ENCODE assay signal across 24 cellular contexts in the genomic region with DNA sequence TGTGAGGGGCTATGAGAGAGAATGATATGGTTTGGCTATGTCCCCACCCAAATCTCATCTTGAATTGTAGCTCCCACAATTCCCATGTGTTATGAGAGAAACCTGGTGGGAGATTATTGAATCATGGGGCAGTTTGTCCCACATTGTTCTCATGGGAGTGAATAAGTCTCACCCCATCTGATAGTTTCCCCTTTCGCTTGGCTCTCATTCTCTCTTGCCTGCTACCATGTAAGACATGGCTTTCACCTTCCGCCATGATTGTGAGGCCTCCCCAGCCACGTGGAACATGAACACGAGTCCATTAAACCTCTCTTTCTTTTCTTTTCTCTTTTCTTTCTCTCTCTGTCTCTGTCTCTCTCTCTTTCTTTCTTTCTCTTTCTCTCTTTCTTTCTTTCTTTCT.
DNase-seq lines count a peak whose midpoint lies in the region; ATAC-seq, FAIRE-seq and TF ChIP-seq lines count a peak whose summit lies in the region.
"Had no signal": no experiment of that assay in that cellular context is flagged by ENCODE, and none has a peak within 500 bp of the region (broad histone marks: within the 10 kb centered on the region; RNA-seq: fewer than 3 reads in every experiment).

No MANE protein-coding gene starts in this region.

- no peak overlapping the region for H3K14ac ChIP-seq in H9 (ENCODE audit: insufficient read depth, low read length)

- no peak overlapping the region for H2BK120ac ChIP-seq in H9 (ENCODE audit: low read depth, low read length, poor library complexity, severe bottlenecking)

- H4K5ac ChIP-seq in H9 (ENCODE audit: insufficient read length, low read depth, low read length): no peak overlapping the region

- CTCF ChIA-PET in K562 (lab: Yijun Ruan, JAX; ENCODE audit: low intra/inter-chr PET ratio): no interaction called here
- CTCF ChIA-PET in CD8-positive, alpha-beta T cell (lab: Charles Lee): no interaction called here

- H3K56ac ChIP-seq in H9 (ENCODE audit: insufficient read length, low read depth, low read length): no peak overlapping the region

- H2AK5ac ChIP-seq in H9 (ENCODE audit: insufficient read length, low read length): no peak overlapping the region

- POLR2A ChIA-PET in K562 (lab: Yijun Ruan, JAX): no interaction called here
- POLR2A ChIA-PET in CD8-positive, alpha-beta T cell (lab: Charles Lee): no interaction called here

- no peak overlapping the region for H4K8ac ChIP-seq in H9 (replicated peaks; ENCODE audit: insufficient read length, low read depth, low read length)

- DNase-seq in H9 (no peak), K562 (ENCODE audit: extremely low read depth in 1 of 4, low spot score in 3 of 4) (no peak), endodermal cell (peak; percentile 47), NCI-H2196 treated with DMSO at 0.1 percent for 48 hours (lab: John Stamatoyannopoulos, UW; ENCODE audit: unreplicated experiment) (no peak), inferior parietal cortex (ENCODE audit: extremely low spot score) (no peak)
- no peak for DNase-seq in CD8-positive, alpha-beta T cell
- DNase-seq: 8988T; AML-193; CD4-positive, alpha-beta T cell; CD8-positive, alpha-beta memory T cell; COR-L47; DMS 273 treated with DMSO at 0.1 percent for 48 hours; DMS153; DMS53; DMS79; DND-41; EL; GDM1 had no signal

- H3K27me3 ChIP-seq in H9 (ENCODE audit: insufficient read depth, low read length) (no peaks in the 10 kb centered on the region), K562 (ENCODE audit: control insufficient read depth in 2 of 2, insufficient read depth in 2 of 2, low read length in 2 of 2) (no peaks in the 10 kb centered on the region), endodermal cell (ENCODE audit: control insufficient read depth, insufficient read depth, low read length, poor library complexity, severe bottlenecking) (no peaks in the 10 kb centered on the region)
- H3K27me3 ChIP-seq in CD8-positive, alpha-beta T cell (ENCODE audit: insufficient read depth, low read length): no peaks in the 10 kb centered on the region
- H3K27me3 ChIP-seq: BLaER1 treated with 17β-estradiol and CSF1 and Interleukin-3, amounts not matched to agents 10 nM and 100 nM had no signal

- H2BK15ac ChIP-seq in H9 (ENCODE audit: low read depth, low read length): no peak overlapping the region

- no peaks in the 10 kb centered on the region for H3K23me2 ChIP-seq in H9 (ENCODE audit: insufficient read length, low read depth, low read length, poor library complexity, severe bottlenecking)

- intact Hi-C loops in K562 (cut with micrococcal nuclease): no loop called here
- intact Hi-C loops in CD8-positive, alpha-beta T cell (cut with DNase I, micrococcal nuclease): no loop called here

- H3K79me1 ChIP-seq in H9 (ENCODE audit: insufficient read depth, low read depth, low read length, poor library complexity, severe bottlenecking): no peaks in the 10 kb centered on the region

- WGBS in H9 (ENCODE audit: extremely low coverage, insufficient read length, low lambda C conversion rate): no CpG with 5 or more reads among the region's 4 CpGs
- 65% methylated on average over 4 of the region's 4 CpGs for WGBS in K562 (ENCODE audit: insufficient coverage, low coverage, missing lambda C conversion rate)
- 95 to 100% methylated on average over 1 to 4 of the region's 4 CpGs for WGBS in endodermal cell (ENCODE audit: insufficient coverage in 1 of 2, insufficient read length in 1 of 2), 2 experiments

- H2BK5ac ChIP-seq in H9 (ENCODE audit: insufficient read length, low read length): no peak overlapping the region

- H3K9me1 ChIP-seq in K562 (ENCODE audit: control insufficient read depth, insufficient read depth, low read length): no peaks in the 10 kb centered on the region

- H3K23ac ChIP-seq in H9 (ENCODE audit: insufficient read length, low read depth, low read length): no peak overlapping the region

- no peak overlapping the region for H2BK20ac ChIP-seq in H9 (ENCODE audit: low read depth, low read length, poor library complexity, severe bottlenecking)

- TF ChIP-seq CTCF in H9 (conservative IDR thresholded peaks at IDR 0.05) (no peak), K562 (IDR thresholded peaks at IDR 0.05 in 2 of 3, conservative IDR thresholded peaks at IDR 0.05 in 1 of 3; ENCODE audit: insufficient read depth in 2 of 3, low read depth in 1 of 3, low read length in 3 of 3) (no peak), endodermal cell (conservative IDR thresholded peaks at IDR 0.05) (no peak)
- no peak for TF ChIP-seq CTCF in CD8-positive, alpha-beta T cell (IDR thresholded peaks at IDR 0.05)

- no peak overlapping the region for H3K18ac ChIP-seq in H9 (ENCODE audit: insufficient read length, low read depth, low read length)

- H3K4me2 ChIP-seq in H9 (ENCODE audit: insufficient read depth, insufficient read length, low read length) (no peak overlapping the region), K562 (ENCODE audit: insufficient read depth, low read length) (no peak overlapping the region)
- H3K4me2 ChIP-seq: BLaER1 treated with 17β-estradiol and CSF1 and Interleukin-3, amounts not matched to agents 10 nM and 100 nM had no signal

- H3K4me3 Mint-ChIP-seq in H9 (no peak overlapping the region), endodermal cell (no peak overlapping the region)
- H3K4me3 Mint-ChIP-seq in CD8-positive, alpha-beta T cell: no peak overlapping the region
- H3K4me3 Mint-ChIP-seq: B cell; CD4-positive, alpha-beta T cell; CD8-positive, alpha-beta memory T cell had no signal

- H3K4me1 Mint-ChIP-seq in H9 (peaks cover 9 to 12% of the 10 kb centered on the region in 2 experiments), endodermal cell (peaks cover 3% of the 10 kb centered on the region)
- no peaks in the 10 kb centered on the region for H3K4me1 Mint-ChIP-seq in CD8-positive, alpha-beta T cell (ENCODE audit: low read depth)
- H3K4me1 Mint-ChIP-seq: B cell; CD8-positive, alpha-beta memory T cell had no signal

- H3K9ac ChIP-seq in H9 (ENCODE audit: extremely low read depth, insufficient read length, low read length): no peak overlapping the region
- H3K9ac ChIP-seq in K562 (ENCODE audit: insufficient read depth in 1 of 2, low read depth in 2 of 2, low read length in 2 of 2): no peak overlapping the region
- no peak overlapping the region for H3K9ac ChIP-seq in endodermal cell (ENCODE audit: extremely low read depth, low read length, poor library complexity, severe bottlenecking)
- H3K9ac ChIP-seq: BLaER1 treated with 17β-estradiol and CSF1 and Interleukin-3, amounts not matched to agents 10 nM and 100 nM had no signal

- no peaks in the 10 kb centered on the region for H3K27me3 Mint-ChIP-seq in H9 (ENCODE audit: low read depth)
- H3K27me3 Mint-ChIP-seq in endodermal cell (ENCODE audit: insufficient read depth): no peaks in the 10 kb centered on the region
- no peaks in the 10 kb centered on the region for H3K27me3 Mint-ChIP-seq in CD8-positive, alpha-beta T cell (ENCODE audit: low read depth)
- H3K27me3 Mint-ChIP-seq: B cell; CD4-positive, alpha-beta T cell; CD8-positive, alpha-beta memory T cell had no signal

- H3K36me3 ChIP-seq in K562 (ENCODE audit: control insufficient read depth, insufficient read depth, low read length) (no peaks in the 10 kb centered on the region), endodermal cell (ENCODE audit: control insufficient read depth, insufficient read depth, low read length) (no peaks in the 10 kb centered on the region)
- H3K36me3 ChIP-seq in CD8-positive, alpha-beta T cell (ENCODE audit: insufficient read depth, low read length): no peaks in the 10 kb centered on the region
- H3K36me3 ChIP-seq: BLaER1 treated with 17β-estradiol and CSF1 and Interleukin-3, amounts not matched to agents 10 nM and 100 nM had no signal

- peaks cover 0 to 5% (median 3%) of the 10 kb centered on the region in 3 experiments; a peak in 3 of 7 replicates for H3K36me3 Mint-ChIP-seq in H9 (ENCODE audit: insufficient read depth in 1 of 3, low read depth in 3 of 3)
- H3K36me3 Mint-ChIP-seq in endodermal cell (ENCODE audit: low read depth): peaks cover 2% of the 10 kb centered on the region
- H3K36me3 Mint-ChIP-seq in CD8-positive, alpha-beta T cell: no peaks in the 10 kb centered on the region
- H3K36me3 Mint-ChIP-seq: CD8-positive, alpha-beta memory T cell had no signal

- H3K4me1 ChIP-seq in H9 (ENCODE audit: insufficient read depth, low read length) (no peaks in the 10 kb centered on the region), K562 (replicated peaks in 1 of 2; ENCODE audit: control insufficient read depth in 2 of 2, insufficient read depth in 2 of 2, low read length in 2 of 2) (no peaks in the 10 kb centered on the region), endodermal cell (ENCODE audit: control insufficient read depth, insufficient read depth, low read length) (no peaks in the 10 kb centered on the region)
- no peaks in the 10 kb centered on the region for H3K4me1 ChIP-seq in CD8-positive, alpha-beta T cell (ENCODE audit: insufficient read depth, low read length)
- H3K4me1 ChIP-seq: BLaER1 treated with 17β-estradiol and CSF1 and Interleukin-3, amounts not matched to agents 10 nM and 100 nM had no signal

- no peaks in the 10 kb centered on the region for H3K79me2 ChIP-seq in H9 (ENCODE audit: insufficient read depth, low read length)
- H3K79me2 ChIP-seq in K562 (ENCODE audit: control insufficient read depth, insufficient read depth, low read length): no peaks in the 10 kb centered on the region; the same call in 2 of the 3 replicates

- H3K27ac Mint-ChIP-seq in H9 (peak overlapping the region in 2 of 3 experiments; percentile 13 to 66; a peak in 3 of 7 replicates), endodermal cell (no peak overlapping the region)
- no peak overlapping the region for H3K27ac Mint-ChIP-seq in CD8-positive, alpha-beta T cell
- H3K27ac Mint-ChIP-seq: B cell; CD4-positive, alpha-beta T cell had no signal

- H4K20me1 ChIP-seq in H9 (ENCODE audit: control insufficient read depth, insufficient read depth, insufficient read length): no peaks in the 10 kb centered on the region
- H4K20me1 ChIP-seq in K562 (replicated peaks; ENCODE audit: control insufficient read depth, insufficient read depth, low read length): no peaks in the 10 kb centered on the region
- H4K20me1 ChIP-seq: BLaER1 treated with 17β-estradiol and CSF1 and Interleukin-3, amounts not matched to agents 10 nM and 100 nM had no signal

- no peaks in the 10 kb centered on the region for H3K9me3 ChIP-seq in H9 (ENCODE audit: control insufficient read depth, low read depth, low read length)
- no peaks in the 10 kb centered on the region for H3K9me3 ChIP-seq in K562 (replicated peaks; ENCODE audit: control insufficient read depth, insufficient read depth, low read depth, low read length)
- H3K9me3 ChIP-seq in endodermal cell (ENCODE audit: control insufficient read depth, low read length): no peaks in the 10 kb centered on the region
- H3K9me3 ChIP-seq in CD8-positive, alpha-beta T cell (ENCODE audit: low read length): no peaks in the 10 kb centered on the region
- H3K9me3 ChIP-seq: BLaER1 treated with 17β-estradiol and CSF1 and Interleukin-3, amounts not matched to agents 10 nM and 100 nM had no signal

- no peak for FAIRE-seq in K562 (lab: Jason Lieb, UNC)
- FAIRE-seq: GM12878, GM12892, GM18507 had no signal

- no peak overlapping the region for H3K27ac ChIP-seq in H9 (ENCODE audit: insufficient read length, low read depth, low read length)
- H3K27ac ChIP-seq in K562 (ENCODE audit: extremely low read depth, low read depth, low read length): no peak overlapping the region
- H3K27ac ChIP-seq in endodermal cell (ENCODE audit: low read depth, low read length): no peak overlapping the region
- H3K27ac ChIP-seq in CD8-positive, alpha-beta T cell (ENCODE audit: low read depth, low read length): no peak overlapping the region
- H3K27ac ChIP-seq: BLaER1 treated with 17β-estradiol and CSF1 and Interleukin-3, amounts not matched to agents 10 nM and 100 nM; C4-2B had no signal

- TF ChIP-seq EP300 in K562 (IDR thresholded peaks at IDR 0.05; ENCODE audit: low read length): no peak

- H2BK12ac ChIP-seq in H9 (ENCODE audit: insufficient read length, low read depth, low read length): no peak overlapping the region

- no peak for TF ChIP-seq RAD21 in K562 (CRISPR knock-in tag; conservative IDR thresholded peaks at IDR 0.05 in 1 of 2, IDR thresholded peaks at IDR 0.05 in 1 of 2)

- no peak overlapping the region for H3K4me3 ChIP-seq in K562
- H3K4me3 ChIP-seq in endodermal cell (ENCODE audit: low read length): no peak overlapping the region
- H3K4me3 ChIP-seq in CD8-positive, alpha-beta T cell (ENCODE audit: low read depth, low read length): no peak overlapping the region
- H3K4me3 ChIP-seq: BLaER1 treated with 17β-estradiol and CSF1 and Interleukin-3, amounts not matched to agents 10 nM and 100 nM; GM12878 had no signal

- in situ Hi-C loops in K562 (cut with MboI): no loop called here

- H2AFZ ChIP-seq in H9 (ENCODE audit: low read length): no peak overlapping the region
- no peak overlapping the region for H2AFZ ChIP-seq in K562 (ENCODE audit: low read depth, low read length)

- BruUV-seq in K562 (replicated peaks; lab: Mats Ljungman, UMichigan): no TSS peak

- no peak overlapping the region for H3T11ph ChIP-seq in H9 (ENCODE audit: low read length)

- no peak overlapping the region for H4K91ac ChIP-seq in H9 (ENCODE audit: insufficient read length, low read depth, low read length)

- no peaks in the 10 kb centered on the region for H3K9me3 Mint-ChIP-seq in H9
- H3K9me3 Mint-ChIP-seq in endodermal cell: no peaks in the 10 kb centered on the region
- peaks cover 7% of the 10 kb centered on the region for H3K9me3 Mint-ChIP-seq in CD8-positive, alpha-beta T cell

- H3K4ac ChIP-seq in H9 (ENCODE audit: low read depth, low read length): no peak overlapping the region

- no peak for ATAC-seq in K562
- ATAC-seq in CD8-positive, alpha-beta T cell: no peak
- ATAC-seq: GM12878 had no signal

- no peak for TF ChIP-seq POLR2A in K562 (conservative IDR thresholded peaks at IDR 0.05)

Comparison
In these comparisons a context has a peak if more than half of its experiments do, and no peak if none do; other contexts are left out.
1. H3K27ac Mint-ChIP-seq: peak in H9 (2 of 3); none in endodermal cell (single experiment) and CD8-positive, alpha-beta T cell (single experiment).